ENCODE assay signal across 35 cellular contexts in genomic region chr9:23145467-23145866, GRCh38.
"Had no signal": no experiment of that assay in that cellular context is flagged by ENCODE, and none has a peak within 500 bp of the region (broad histone marks: within the 10 kb centered on the region; RNA-seq: fewer than 3 reads in every experiment).

No MANE protein-coding gene starts in this region.

- H3K4me3 ChIP-seq: MG63 had no signal

- H3K36me3 ChIP-seq: MG63 had no signal

- H3K27me3 ChIP-seq: MG63 had no signal

- DNase-seq: Karpas-422, Kasumi-1, MG63, MM.1S, MV-4-11, NCI-H1048, NCI-H1092, NCI-H1092 treated with DMSO at 0.1 percent for 48 hours, NCI-H1105, NCI-H1105 treated with DMSO at 0.1 percent for 48 hours, NCI-H1417, NCI-H1417 treated with DMSO at 0.1 percent for 48 hours, NCI-H1436, NCI-H1436 treated with DMSO at 0.1 percent for 48 hours, NCI-H146, NCI-H1694, NCI-H1694 treated with DMSO at 0.1 percent for 48 hours, NCI-H187, NCI-H187 treated with DMSO at 0.1 percent for 48 hours, NCI-H1930, NCI-H2029, NCI-H2029 treated with DMSO at 0.1 percent for 48 hours, NCI-H2081, NCI-H2081 treated with DMSO at 0.1 percent for 48 hours, NCI-H2107, NCI-H2171, NCI-H2171 treated with DMSO at 0.1 percent for 48 hours, NCI-H2227 treated with DMSO at 0.1 percent for 48 hours, NCI-H226, NCI-H345, NCI-H446, NCI-H446 treated with DMSO at 0.1 percent for 48 hours, NCI-H510A, NCI-H510A treated with DMSO at 0.1 percent for 48 hours, NCI-H524 had no signal

- H3K9me3 ChIP-seq: MG63 had no signal
